In the genomic region with DNA sequence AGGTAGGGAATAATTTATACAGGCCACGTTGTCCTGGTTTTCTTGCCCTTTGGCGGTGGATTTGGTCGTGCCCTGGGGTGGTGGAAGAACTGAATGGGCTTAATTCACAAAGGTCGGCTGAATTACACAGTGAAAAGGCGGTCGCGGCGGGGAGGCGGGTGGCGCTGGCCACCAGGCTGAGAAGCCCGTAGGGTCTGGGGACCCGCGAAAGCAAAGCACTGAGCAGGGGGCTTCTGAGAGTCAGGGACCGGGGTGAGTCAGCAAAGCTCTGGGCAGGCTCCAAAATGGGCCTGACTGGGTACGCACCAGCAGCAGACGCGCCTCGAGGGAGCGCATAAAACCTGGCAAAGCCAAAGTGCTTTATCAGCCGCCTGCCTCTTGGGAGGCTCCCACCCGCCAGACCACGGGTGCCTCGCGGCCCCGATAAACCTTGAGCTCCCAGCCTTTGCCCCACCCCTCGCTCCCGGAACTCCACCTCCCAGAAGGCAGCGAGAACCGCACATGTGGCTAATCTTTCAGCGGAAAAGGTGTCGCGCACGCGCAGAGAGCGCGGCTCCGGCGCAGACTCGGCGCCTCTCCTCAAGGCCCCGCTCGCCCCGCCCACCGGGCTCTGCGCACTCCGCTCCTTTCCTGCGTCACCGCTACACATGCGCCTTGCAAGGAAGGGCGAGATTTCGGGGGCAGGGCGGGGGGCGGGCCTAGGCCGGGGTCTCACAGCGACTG, we compare ENCODE assay signal across 1 cellular context.
TF ChIP-seq lines count a peak whose summit lies in the region.

No MANE protein-coding gene starts in this region.

TF ChIP-seq in GM12878, 131 proteins besides CTCF, POLR2A, EP300 and RAD21 (continues in another document):
- TF ChIP-seq ZBED1 (IDR thresholded peaks at IDR 0.05; ENCODE audit: borderline replicate concordance) (no peak), NKRF (conservative IDR thresholded peaks at IDR 0.05) (no peak), RELA (IDR thresholded peaks at IDR 0.05; ENCODE audit: borderline replicate concordance, partially characterized antibody) (peak; percentile 22), NR2C1 (IDR thresholded peaks at IDR 0.05) (no peak), HDAC6 (IDR thresholded peaks at IDR 0.05; ENCODE audit: unreplicated experiment) (no peak), ZNF274 (IDR thresholded peaks at IDR 0.05; ENCODE audit: insufficient read depth, insufficient read length) (no peak), POLR2AphosphoS2 (IDR thresholded peaks at IDR 0.05; ENCODE audit: low read depth, low read length) (peak; percentile 76; the same call in 1 of the 2 replicates), FOXK2 (IDR thresholded peaks at IDR 0.05) (no peak), PAX8 (IDR thresholded peaks at IDR 0.05) (no peak), FOXM1 (IDR thresholded peaks at IDR 0.05; ENCODE audit: low read depth, low read length) (no peak), MEF2B (IDR thresholded peaks at IDR 0.05; ENCODE audit: partially characterized antibody, poor library complexity, severe bottlenecking) (no peak), TARDBP (IDR thresholded peaks at IDR 0.05; ENCODE audit: borderline replicate concordance) (peak; percentile 48; the same call in 1 of the 2 replicates), HDGF (IDR thresholded peaks at IDR 0.05) (peak; percentile 95), MEF2A (IDR thresholded peaks at IDR 0.05; ENCODE audit: insufficient read depth, low read depth, low read length) (no peak), POLR2AphosphoS5 (IDR thresholded peaks at IDR 0.05; ENCODE audit: low read length) (peak; percentile 76; the same call in 1 of the 2 replicates), HDAC2 (IDR thresholded peaks at IDR 0.05) (no peak), USF1 (IDR thresholded peaks at IDR 0.05; ENCODE audit: borderline replicate concordance, extremely low read length, insufficient read depth, low read depth, low read length) (peak; percentile 61), ZNF384 (IDR thresholded peaks at IDR 0.05; ENCODE audit: borderline replicate concordance, low read depth, low read length) (peak; percentile 59), BACH1 (IDR thresholded peaks at IDR 0.05; ENCODE audit: borderline replicate concordance) (no peak), ZNF217 (IDR thresholded peaks at IDR 0.05) (no peak), CREM (IDR thresholded peaks at IDR 0.05; ENCODE audit: low read depth) (peak; percentile 68; the same call in 1 of the 2 replicates), MYC (IDR thresholded peaks at IDR 0.05; ENCODE audit: insufficient read depth, insufficient read length, insufficient replicate concordance, low read length, severe bottlenecking) (peak; percentile 29), SMC3 (IDR thresholded peaks at IDR 0.05; ENCODE audit: borderline replicate concordance, low read length) (no peak), BHLHE40 (IDR thresholded peaks at IDR 0.05; ENCODE audit: borderline replicate concordance in 1 of 2, low read depth in 2 of 2, low read length in 1 of 2) (peak; percentile 56 to 64; a peak in 3 of 4 replicates), GABPA (IDR thresholded peaks at IDR 0.05; ENCODE audit: low read depth) (no peak), JUND (IDR thresholded peaks at IDR 0.05; ENCODE audit: low read depth, low read length) (no peak), CHD4 (IDR thresholded peaks at IDR 0.05) (no peak), MTA2 (IDR thresholded peaks at IDR 0.05; ENCODE audit: low read depth) (no peak), ATF3 (IDR thresholded peaks at IDR 0.05; ENCODE audit: borderline replicate concordance, extremely low read depth, low read depth, low read length) (peak; percentile 72; the same call in 1 of the 2 replicates), ZSCAN29 (IDR thresholded peaks at IDR 0.05) (no peak), DPF2 (IDR thresholded peaks at IDR 0.05) (no peak)
- TF ChIP-seq, protein P1, sequence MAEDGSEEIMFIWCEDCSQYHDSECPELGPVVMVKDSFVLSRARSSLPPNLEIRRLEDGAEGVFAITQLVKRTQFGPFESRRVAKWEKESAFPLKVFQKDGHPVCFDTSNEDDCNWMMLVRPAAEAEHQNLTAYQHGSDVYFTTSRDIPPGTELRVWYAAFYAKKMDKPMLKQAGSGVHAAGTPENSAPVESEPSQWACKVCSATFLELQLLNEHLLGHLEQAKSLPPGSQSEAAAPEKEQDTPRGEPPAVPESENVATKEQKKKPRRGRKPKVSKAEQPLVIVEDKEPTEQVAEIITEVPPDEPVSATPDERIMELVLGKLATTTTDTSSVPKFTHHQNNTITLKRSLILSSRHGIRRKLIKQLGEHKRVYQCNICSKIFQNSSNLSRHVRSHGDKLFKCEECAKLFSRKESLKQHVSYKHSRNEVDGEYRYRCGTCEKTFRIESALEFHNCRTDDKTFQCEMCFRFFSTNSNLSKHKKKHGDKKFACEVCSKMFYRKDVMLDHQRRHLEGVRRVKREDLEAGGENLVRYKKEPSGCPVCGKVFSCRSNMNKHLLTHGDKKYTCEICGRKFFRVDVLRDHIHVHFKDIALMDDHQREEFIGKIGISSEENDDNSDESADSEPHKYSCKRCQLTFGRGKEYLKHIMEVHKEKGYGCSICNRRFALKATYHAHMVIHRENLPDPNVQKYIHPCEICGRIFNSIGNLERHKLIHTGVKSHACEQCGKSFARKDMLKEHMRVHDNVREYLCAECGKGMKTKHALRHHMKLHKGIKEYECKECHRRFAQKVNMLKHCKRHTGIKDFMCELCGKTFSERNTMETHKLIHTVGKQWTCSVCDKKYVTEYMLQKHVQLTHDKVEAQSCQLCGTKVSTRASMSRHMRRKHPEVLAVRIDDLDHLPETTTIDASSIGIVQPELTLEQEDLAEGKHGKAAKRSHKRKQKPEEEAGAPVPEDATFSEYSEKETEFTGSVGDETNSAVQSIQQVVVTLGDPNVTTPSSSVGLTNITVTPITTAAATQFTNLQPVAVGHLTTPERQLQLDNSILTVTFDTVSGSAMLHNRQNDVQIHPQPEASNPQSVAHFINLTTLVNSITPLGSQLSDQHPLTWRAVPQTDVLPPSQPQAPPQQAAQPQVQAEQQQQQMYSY (CRISPR knock-in tag; IDR thresholded peaks at IDR 0.05): no peak
- TF ChIP-seq, protein P2, sequence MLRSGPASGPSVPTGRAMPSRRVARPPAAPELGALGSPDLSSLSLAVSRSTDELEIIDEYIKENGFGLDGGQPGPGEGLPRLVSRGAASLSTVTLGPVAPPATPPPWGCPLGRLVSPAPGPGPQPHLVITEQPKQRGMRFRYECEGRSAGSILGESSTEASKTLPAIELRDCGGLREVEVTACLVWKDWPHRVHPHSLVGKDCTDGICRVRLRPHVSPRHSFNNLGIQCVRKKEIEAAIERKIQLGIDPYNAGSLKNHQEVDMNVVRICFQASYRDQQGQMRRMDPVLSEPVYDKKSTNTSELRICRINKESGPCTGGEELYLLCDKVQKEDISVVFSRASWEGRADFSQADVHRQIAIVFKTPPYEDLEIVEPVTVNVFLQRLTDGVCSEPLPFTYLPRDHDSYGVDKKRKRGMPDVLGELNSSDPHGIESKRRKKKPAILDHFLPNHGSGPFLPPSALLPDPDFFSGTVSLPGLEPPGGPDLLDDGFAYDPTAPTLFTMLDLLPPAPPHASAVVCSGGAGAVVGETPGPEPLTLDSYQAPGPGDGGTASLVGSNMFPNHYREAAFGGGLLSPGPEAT (IDR thresholded peaks at IDR 0.05; ENCODE audit: low read depth): no peak
- TF ChIP-seq, protein P3, sequence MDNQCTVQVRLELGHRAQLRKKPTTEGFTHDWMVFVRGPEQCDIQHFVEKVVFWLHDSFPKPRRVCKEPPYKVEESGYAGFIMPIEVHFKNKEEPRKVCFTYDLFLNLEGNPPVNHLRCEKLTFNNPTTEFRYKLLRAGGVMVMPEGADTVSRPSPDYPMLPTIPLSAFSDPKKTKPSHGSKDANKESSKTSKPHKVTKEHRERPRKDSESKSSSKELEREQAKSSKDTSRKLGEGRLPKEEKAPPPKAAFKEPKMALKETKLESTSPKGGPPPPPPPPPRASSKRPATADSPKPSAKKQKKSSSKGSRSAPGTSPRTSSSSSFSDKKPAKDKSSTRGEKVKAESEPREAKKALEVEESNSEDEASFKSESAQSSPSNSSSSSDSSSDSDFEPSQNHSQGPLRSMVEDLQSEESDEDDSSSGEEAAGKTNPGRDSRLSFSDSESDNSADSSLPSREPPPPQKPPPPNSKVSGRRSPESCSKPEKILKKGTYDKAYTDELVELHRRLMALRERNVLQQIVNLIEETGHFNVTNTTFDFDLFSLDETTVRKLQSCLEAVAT (IDR thresholded peaks at IDR 0.05): no peak; the same call in 1 of the 2 replicates
- TF ChIP-seq, protein P4, sequence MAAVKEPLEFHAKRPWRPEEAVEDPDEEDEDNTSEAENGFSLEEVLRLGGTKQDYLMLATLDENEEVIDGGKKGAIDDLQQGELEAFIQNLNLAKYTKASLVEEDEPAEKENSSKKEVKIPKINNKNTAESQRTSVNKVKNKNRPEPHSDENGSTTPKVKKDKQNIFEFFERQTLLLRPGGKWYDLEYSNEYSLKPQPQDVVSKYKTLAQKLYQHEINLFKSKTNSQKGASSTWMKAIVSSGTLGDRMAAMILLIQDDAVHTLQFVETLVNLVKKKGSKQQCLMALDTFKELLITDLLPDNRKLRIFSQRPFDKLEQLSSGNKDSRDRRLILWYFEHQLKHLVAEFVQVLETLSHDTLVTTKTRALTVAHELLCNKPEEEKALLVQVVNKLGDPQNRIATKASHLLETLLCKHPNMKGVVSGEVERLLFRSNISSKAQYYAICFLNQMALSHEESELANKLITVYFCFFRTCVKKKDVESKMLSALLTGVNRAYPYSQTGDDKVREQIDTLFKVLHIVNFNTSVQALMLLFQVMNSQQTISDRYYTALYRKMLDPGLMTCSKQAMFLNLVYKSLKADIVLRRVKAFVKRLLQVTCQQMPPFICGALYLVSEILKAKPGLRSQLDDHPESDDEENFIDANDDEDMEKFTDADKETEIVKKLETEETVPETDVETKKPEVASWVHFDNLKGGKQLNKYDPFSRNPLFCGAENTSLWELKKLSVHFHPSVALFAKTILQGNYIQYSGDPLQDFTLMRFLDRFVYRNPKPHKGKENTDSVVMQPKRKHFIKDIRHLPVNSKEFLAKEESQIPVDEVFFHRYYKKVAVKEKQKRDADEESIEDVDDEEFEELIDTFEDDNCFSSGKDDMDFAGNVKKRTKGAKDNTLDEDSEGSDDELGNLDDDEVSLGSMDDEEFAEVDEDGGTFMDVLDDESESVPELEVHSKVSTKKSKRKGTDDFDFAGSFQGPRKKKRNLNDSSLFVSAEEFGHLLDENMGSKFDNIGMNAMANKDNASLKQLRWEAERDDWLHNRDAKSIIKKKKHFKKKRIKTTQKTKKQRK (IDR thresholded peaks at IDR 0.05; ENCODE audit: low read depth, low read length): no peak
- TF ChIP-seq, protein P5, sequence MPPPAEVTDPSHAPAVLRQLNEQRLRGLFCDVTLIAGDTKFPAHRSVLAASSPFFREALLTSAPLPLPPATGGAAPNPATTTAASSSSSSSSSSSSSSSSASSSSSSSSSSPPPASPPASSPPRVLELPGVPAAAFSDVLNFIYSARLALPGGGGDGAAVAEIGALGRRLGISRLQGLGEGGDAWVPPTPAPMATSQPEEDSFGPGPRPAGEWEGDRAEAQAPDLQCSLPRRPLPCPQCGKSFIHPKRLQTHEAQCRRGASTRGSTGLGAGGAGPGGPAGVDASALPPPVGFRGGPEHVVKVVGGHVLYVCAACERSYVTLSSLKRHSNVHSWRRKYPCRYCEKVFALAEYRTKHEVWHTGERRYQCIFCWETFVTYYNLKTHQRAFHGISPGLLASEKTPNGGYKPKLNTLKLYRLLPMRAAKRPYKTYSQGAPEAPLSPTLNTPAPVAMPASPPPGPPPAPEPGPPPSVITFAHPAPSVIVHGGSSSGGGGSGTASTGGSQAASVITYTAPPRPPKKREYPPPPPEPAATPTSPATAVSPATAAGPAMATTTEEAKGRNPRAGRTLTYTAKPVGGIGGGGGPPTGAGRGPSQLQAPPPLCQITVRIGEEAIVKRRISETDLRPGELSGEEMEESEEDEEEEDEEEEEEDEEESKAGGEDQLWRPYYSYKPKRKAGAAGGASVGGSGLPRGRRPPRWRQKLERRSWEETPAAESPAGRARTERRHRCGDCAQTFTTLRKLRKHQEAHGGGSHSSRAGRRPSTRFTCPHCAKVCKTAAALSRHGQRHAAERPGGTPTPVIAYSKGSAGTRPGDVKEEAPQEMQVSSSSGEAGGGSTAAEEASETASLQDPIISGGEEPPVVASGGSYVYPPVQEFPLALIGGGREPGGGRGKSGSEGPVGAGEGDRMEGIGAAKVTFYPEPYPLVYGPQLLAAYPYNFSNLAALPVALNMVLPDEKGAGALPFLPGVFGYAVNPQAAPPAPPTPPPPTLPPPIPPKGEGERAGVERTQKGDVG (CRISPR knock-in tag; IDR thresholded peaks at IDR 0.05): no peak
- TF ChIP-seq, protein P6, sequence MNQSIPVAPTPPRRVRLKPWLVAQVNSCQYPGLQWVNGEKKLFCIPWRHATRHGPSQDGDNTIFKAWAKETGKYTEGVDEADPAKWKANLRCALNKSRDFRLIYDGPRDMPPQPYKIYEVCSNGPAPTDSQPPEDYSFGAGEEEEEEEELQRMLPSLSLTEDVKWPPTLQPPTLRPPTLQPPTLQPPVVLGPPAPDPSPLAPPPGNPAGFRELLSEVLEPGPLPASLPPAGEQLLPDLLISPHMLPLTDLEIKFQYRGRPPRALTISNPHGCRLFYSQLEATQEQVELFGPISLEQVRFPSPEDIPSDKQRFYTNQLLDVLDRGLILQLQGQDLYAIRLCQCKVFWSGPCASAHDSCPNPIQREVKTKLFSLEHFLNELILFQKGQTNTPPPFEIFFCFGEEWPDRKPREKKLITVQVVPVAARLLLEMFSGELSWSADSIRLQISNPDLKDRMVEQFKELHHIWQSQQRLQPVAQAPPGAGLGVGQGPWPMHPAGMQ (IDR thresholded peaks at IDR 0.05; ENCODE audit: borderline replicate concordance): no peak
